In the genomic region with DNA sequence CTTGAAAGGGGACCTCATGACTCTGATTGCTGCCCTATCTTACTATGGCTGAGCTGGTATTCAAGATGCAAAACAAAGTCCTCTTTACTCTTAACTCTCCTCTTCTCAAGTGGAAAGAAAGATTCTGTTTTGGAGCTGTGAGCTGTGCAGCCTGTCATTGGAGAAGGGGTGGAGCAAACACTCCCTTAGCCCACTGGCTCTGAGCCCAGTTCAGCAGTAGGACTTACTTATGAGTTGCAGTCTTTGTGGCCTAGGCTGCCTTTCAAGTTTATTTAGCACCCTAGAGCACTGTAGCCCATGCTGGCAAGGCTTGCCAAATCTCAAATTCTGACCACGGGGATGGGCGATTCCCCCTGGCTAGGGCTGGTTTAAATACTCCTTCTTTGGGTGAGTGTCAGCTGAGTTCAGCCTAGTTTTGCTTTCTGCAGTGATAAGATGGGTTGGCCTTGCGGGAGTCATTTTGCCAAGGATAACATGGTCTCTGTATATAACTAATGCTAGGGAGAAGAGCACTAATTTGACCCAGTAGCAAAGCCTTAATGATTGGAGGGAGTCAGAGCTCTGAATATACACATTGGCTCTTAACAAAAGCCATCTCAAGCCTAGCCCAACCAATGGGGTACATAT, we compare ENCODE assay signal across 18 cellular contexts.
DNase-seq lines count a peak whose midpoint lies in the region; ATAC-seq and TF ChIP-seq lines count a peak whose summit lies in the region.
"Had no signal": no experiment of that assay in that cellular context is flagged by ENCODE, and none has a peak within 500 bp of the region (broad histone marks: within the 10 kb centered on the region; RNA-seq: fewer than 3 reads in every experiment).

No MANE protein-coding gene starts in this region.

- ATAC-seq in lung (ENCODE audit: insufficient read depth, low FRiP score), result peak; percentile 17
- ATAC-seq in HG02759 (IDR thresholded peaks at IDR 0.05; ENCODE audit: unreplicated experiment), result no peak
- no peak for ATAC-seq in GM18858 (IDR thresholded peaks at IDR 0.05; ENCODE audit: unreplicated experiment)
- ATAC-seq: A549; activated CD4-positive, alpha-beta T cell treated with anti-CD3 and anti-CD28 coated beads for 36 hours; K562 had no signal

- H3K27ac ChIP-seq in ascending aorta, result peak overlapping the region; percentile 71 to 76
- H3K27ac ChIP-seq in lung (ENCODE audit: low read depth in 1 of 2, low read length in 1 of 2), result no peak overlapping the region
- no peak overlapping the region for H3K27ac ChIP-seq in transverse colon
- H3K27ac ChIP-seq: A549 had no signal

- DNase-seq in NCI-H748 (lab: John Stamatoyannopoulos, UW; ENCODE audit: unreplicated experiment), result peak; percentile 2
- DNase-seq in NCI-H748 treated with DMSO at 0.1 percent for 48 hours (lab: John Stamatoyannopoulos, UW), result no peak
- DNase-seq in ascending aorta (ENCODE audit: low spot score in 2 of 2), result no peak
- DNase-seq in lung (ENCODE audit: low spot score), result peak; percentile 51
- peak; percentile 18 for DNase-seq in transverse colon
- DNase-seq in DMS114 treated with DMSO at 0.1 percent for 48 hours (lab: John Stamatoyannopoulos, UW; ENCODE audit: unreplicated experiment), result no peak
- DNase-seq: activated CD4-positive, alpha-beta T cell treated with anti-CD3 and anti-CD28 coated beads for 36 hours; activated gamma-delta T cell treated with Interleukin-2 at 50 U/mL for 16 hours; CD4-positive, CD25-positive, alpha-beta regulatory T cell; cortex of kidney; NCI-H510A; occipital lobe; small intestine; T1000 had no signal

- WGBS in lung, 2 donors, result 59 to 77% methylated on average over 3 of the region's 3 CpGs
- 40% methylated on average over 3 of the region's 3 CpGs; no CpG with 5 or more reads in 1 of the 2 donors for WGBS in transverse colon (ENCODE audit: low coverage in 1 of 2), 2 donors

- H3K27me3 ChIP-seq in ascending aorta, result no peaks in the 10 kb centered on the region
- H3K27me3 ChIP-seq in lung (ENCODE audit: control insufficient read depth, insufficient read depth), result no peaks in the 10 kb centered on the region
- no peaks in the 10 kb centered on the region for H3K27me3 ChIP-seq in transverse colon

- intact Hi-C loops in ascending aorta (cut with DNase I), result no loop called here
- intact Hi-C loops in transverse colon (cut with DNase I; ENCODE audit: low total_unique reads), result no loop called here

- no peaks in the 10 kb centered on the region for H3K36me3 ChIP-seq in ascending aorta
- H3K36me3 ChIP-seq in lung (ENCODE audit: control insufficient read depth in 2 of 2, insufficient read depth in 2 of 2, low read length in 2 of 2), result no peaks in the 10 kb centered on the region
- no peaks in the 10 kb centered on the region for H3K36me3 ChIP-seq in transverse colon

- no peak for TF ChIP-seq EP300 in transverse colon (IDR thresholded peaks at IDR 0.05; ENCODE audit: low read depth)

- no peak for TF ChIP-seq POLR2A in transverse colon (IDR thresholded peaks at IDR 0.05)

- H3K9me3 ChIP-seq in ascending aorta, result no peaks in the 10 kb centered on the region
- no peaks in the 10 kb centered on the region for H3K9me3 ChIP-seq in lung (ENCODE audit: control insufficient read depth in 2 of 2, insufficient read depth in 1 of 2, low read length in 1 of 2)
- H3K9me3 ChIP-seq in transverse colon, result no peaks in the 10 kb centered on the region
- H3K9me3 ChIP-seq: A549 had no signal

- no peak for TF ChIP-seq CTCF in ascending aorta (IDR thresholded peaks at IDR 0.05)
- TF ChIP-seq CTCF in lung (IDR thresholded peaks at IDR 0.05; ENCODE audit: control extremely low read depth, extremely low read depth), result no peak
- TF ChIP-seq CTCF in transverse colon (IDR thresholded peaks at IDR 0.05), result no peak

- peaks cover 0 to 14% of the 10 kb centered on the region in 2 donors for H3K4me1 ChIP-seq in ascending aorta
- no peaks in the 10 kb centered on the region for H3K4me1 ChIP-seq in lung (ENCODE audit: control insufficient read depth in 2 of 2, insufficient read depth in 2 of 2, low read length in 2 of 2)
- H3K4me1 ChIP-seq in transverse colon, result no peaks in the 10 kb centered on the region
- H3K4me1 ChIP-seq: A549 had no signal

- in situ Hi-C loops in transverse colon (cut with MboI; ENCODE audit: low pct_ligation_motif_present in 1 of 4, low pct_unique_long_range_greater_than_20kb in 1 of 4, low sequenced_read_pairs in 3 of 4), result no loop called here

- no peak overlapping the region for H3K4me3 ChIP-seq in ascending aorta
- no peak overlapping the region for H3K4me3 ChIP-seq in lung
- no peak overlapping the region for H3K4me3 ChIP-seq in transverse colon
- H3K4me3 ChIP-seq: A549, K562 had no signal

Comparison
In these comparisons a context has a peak if more than half of its experiments do, and no peak if none do; other contexts are left out.
1. DNase-seq: peak in NCI-H748 (single experiment), lung (single experiment) and transverse colon (single experiment); none in NCI-H748 treated with DMSO at 0.1 percent for 48 hours (single experiment), ascending aorta (0 of 2) and DMS114 treated with DMSO at 0.1 percent for 48 hours (single experiment).
2. H3K27ac ChIP-seq: peak in ascending aorta (2 of 2); none in lung (0 of 2) and transverse colon (0 of 4).